8 cellular contexts compared by ENCODE assay signal in genomic region chr15:65286704-65287514, GRCh38. TPM values are rescaled to one million over a fixed set of nuclear protein-coding genes. Genes with fewer than 3 reads are reported as not detected.
DNase-seq lines count a peak whose midpoint lies in the region; ATAC-seq and TF ChIP-seq lines count a peak whose summit lies in the region.

Gene PARP16 (minus strand): TSS chr15:65286883. CDS start chr15:65286426, 457 bp downstream.

- peak; percentile 69 for TF ChIP-seq POLR2A in GM18505 (IDR thresholded peaks at IDR 0.05; ENCODE audit: borderline replicate concordance, extremely low read depth, insufficient read depth, insufficient read length)

- no peaks in the 10 kb centered on the region for H3K36me3 ChIP-seq in aorta (ENCODE audit: control insufficient read depth in 1 of 2, insufficient read depth in 2 of 2, low read length in 1 of 2)

- H3K4me3 ChIP-seq in right cardiac atrium (ENCODE audit: low read length) (peak within 1 kb of the TSS; percentile 57), aorta (ENCODE audit: low read length in 2 of 2) (peak within 1 kb of the TSS; percentile 43 to 55)

- 2% methylated on average over 62 of the region's 62 CpGs for WGBS in right cardiac atrium
- WGBS in aorta, 2 donors: 1 to 2% methylated on average over 30 to 62 of the region's 62 CpGs

- H3K36me3 Mint-ChIP-seq in T-helper 17 cell (ENCODE audit: low read depth): peaks cover 4% of the 10 kb centered on the region

- peaks cover 28% of the 10 kb centered on the region for H3K4me1 Mint-ChIP-seq in T-helper 17 cell

- peak within 1 kb of the TSS; percentile 91 for H3K27ac Mint-ChIP-seq in T-helper 17 cell

- intact Hi-C loops in right cardiac atrium (cut with DNase I): loop anchor here in 1 of 4 donors (5.0 kb wide), 1 partner anchor 100 kb away; the partner anchor contains the start of gene CLPX
- intact Hi-C loops in aorta (cut with DNase I): no loop called here

- H3K27me3 ChIP-seq in right cardiac atrium (ENCODE audit: control insufficient read depth, insufficient read depth) (no peaks in the 10 kb centered on the region), aorta (ENCODE audit: control insufficient read depth in 1 of 2, insufficient read depth in 2 of 2, low read length in 1 of 2) (no peaks in the 10 kb centered on the region)

- peak within 1 kb of the TSS; percentile 87 for H3K4me3 Mint-ChIP-seq in T-helper 17 cell

- ATAC-seq in GM18505 (IDR thresholded peaks at IDR 0.05; ENCODE audit: unreplicated experiment) (peak; percentile 92), HG02938 (IDR thresholded peaks at IDR 0.05; ENCODE audit: unreplicated experiment) (peak; percentile 81), T-helper 17 cell (peak; percentile 97), right cardiac atrium (peak; percentile 95 to 97), aorta (ENCODE audit: low FRiP score) (peak; percentile 95)

- H3K27ac ChIP-seq in right cardiac atrium (ENCODE audit: low read length) (peak within 1 kb of the TSS; percentile 67), aorta (ENCODE audit: low read depth in 1 of 2, low read length in 2 of 2) (peak within 1 kb of the TSS; percentile 32 to 54)

- H3K4me1 ChIP-seq in right cardiac atrium (ENCODE audit: control insufficient read depth, insufficient read depth, low read length) (no peaks in the 10 kb centered on the region), aorta (ENCODE audit: control insufficient read depth in 1 of 2, insufficient read depth in 2 of 2, low read length in 2 of 2) (no peaks in the 10 kb centered on the region)

- no peaks in the 10 kb centered on the region for H3K27me3 Mint-ChIP-seq in T-helper 17 cell

- H3K9me3 ChIP-seq in T-helper 17 cell (ENCODE audit: control insufficient read depth, low read length, poor library complexity, severe bottlenecking) (no peaks in the 10 kb centered on the region), right cardiac atrium (ENCODE audit: control insufficient read depth, low read length) (no peaks in the 10 kb centered on the region), aorta (ENCODE audit: control insufficient read depth, low read length) (no peaks in the 10 kb centered on the region)

- peak; percentile 70 for DNase-seq in NCI-H1694 (lab: John Stamatoyannopoulos, UW)
- DNase-seq in T-helper 17 cell: peak; percentile 86 to 94 (median 94)
- peak; percentile 7 to 94 (median 80) for DNase-seq in amygdala (lab: John Stamatoyannopoulos, UW)
- DNase-seq in right cardiac atrium: peak; percentile 92 to 97 (median 97)
- peak; percentile 64 for DNase-seq in renal cortical epithelial cell (ENCODE audit: low read depth)
- DNase-seq in aorta: peak; percentile 95 to 97

RNA-seq across cellular contexts. Expression of gene PARP16, which starts in this region (rescaled TPM):
- total RNA-seq in T-helper 17 cell (10 to 100 TPM; 11.5 to 13.8 TPM), right cardiac atrium (1 to 10 TPM; 5.2 to 6.1 (median 5.5) TPM), renal cortical epithelial cell (1.7 and 4.0 TPM in 2 replicates), aorta (10 to 100 TPM in 1 of 2 donors, 1 to 10 TPM in 1; 6.9 to 11.5 TPM)
- polyA plus RNA-seq in right cardiac atrium (4.3 TPM), aorta (1 to 10 TPM; 5.3 to 5.7 TPM)

Comparison
In these comparisons a context has a peak if more than half of its experiments do, and no peak if none do; other contexts are left out.
1. Peak in every context shown above with its lines: DNase-seq, ATAC-seq, H3K4me3 ChIP-seq and H3K27ac ChIP-seq.